Comparison of ENCODE assay signal across 1 cellular context in the genomic region with DNA sequence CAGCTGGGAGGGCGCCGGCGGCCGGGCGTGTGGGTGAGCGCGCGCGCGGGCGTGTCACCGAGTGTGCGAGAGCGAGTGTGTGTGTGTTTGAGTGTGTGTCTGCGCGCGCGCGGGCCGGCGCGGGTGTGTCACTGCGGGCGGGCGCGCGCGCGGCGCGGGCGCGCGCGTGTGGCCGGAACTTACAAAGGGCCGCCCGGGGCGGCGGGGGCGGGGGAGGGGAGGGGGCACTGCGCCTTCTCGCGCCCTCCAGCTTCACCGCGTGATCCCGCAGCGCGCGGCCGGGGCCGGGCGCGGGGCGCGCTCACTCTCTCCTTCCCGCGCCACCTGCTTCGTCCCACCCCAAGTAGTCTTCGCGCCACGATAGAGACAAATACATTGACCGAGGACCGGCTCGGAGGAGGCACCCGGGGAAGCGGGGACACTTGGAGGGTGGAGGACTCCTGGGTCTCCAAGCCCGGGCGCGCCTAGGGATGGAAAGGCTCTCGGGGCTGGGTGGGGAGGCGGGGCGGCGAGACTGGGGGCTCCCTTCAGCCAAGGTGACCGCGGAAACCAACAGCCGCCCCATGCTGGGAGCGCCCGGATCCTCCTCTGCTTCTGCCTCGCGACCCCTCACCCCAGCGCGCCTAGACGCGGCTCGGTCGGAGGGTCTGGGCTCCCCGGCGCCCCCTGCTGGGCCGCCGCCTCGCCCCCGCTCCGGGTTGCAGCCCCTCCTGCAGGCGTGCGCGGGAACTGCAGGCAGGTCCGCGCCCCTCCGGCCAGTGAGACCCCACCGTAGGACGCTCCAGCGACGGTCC.
A peak's percentile ranks its signal among the peaks of the same experiment; 100 is the strongest.
TF ChIP-seq lines count a peak whose summit lies in the region.

Gene SRCIN1 (minus strand): TSS at position 101 of the 794 bp plus-strand sequence. CDS start 247 bp downstream, outside the sequence.

TF ChIP-seq in HepG2, 621 proteins besides CTCF, POLR2A, EP300 and RAD21 (continued from another document and continues in another):
- TF ChIP-seq HNF4G (IDR thresholded peaks at IDR 0.05; ENCODE audit: borderline replicate concordance, low read depth, low read length): peak; percentile 57; the same call in 1 of the 2 replicates
- no peak for TF ChIP-seq HNF4G (CRISPR knock-in tag; IDR thresholded peaks at IDR 0.05; ENCODE audit: borderline replicate concordance, low read depth)
- TF ChIP-seq NFE2L2 (IDR thresholded peaks at IDR 0.05; ENCODE audit: low read length): no peak
- TF ChIP-seq ZNF761 (CRISPR knock-in tag; conservative IDR thresholded peaks at IDR 0.05): no peak
- peak; percentile 16; the same call in 1 of the 2 replicates for TF ChIP-seq GTF2F1 (IDR thresholded peaks at IDR 0.05; ENCODE audit: low read length)
- no peak for TF ChIP-seq ZNF720 (CRISPR knock-in tag; IDR thresholded peaks at IDR 0.05)
- TF ChIP-seq RBM22 (optimal IDR thresholded peaks at IDR 0.05; ENCODE audit: low read length): no peak
- no peak; the same call in none of the 2 replicates for TF ChIP-seq ZNF749 (CRISPR knock-in tag; IDR thresholded peaks at IDR 0.05; ENCODE audit: borderline replicate concordance)
- TF ChIP-seq SMAD3 (CRISPR knock-in tag; IDR thresholded peaks at IDR 0.05): peak; percentile 17; the same call in 1 of the 2 replicates
- no peak for TF ChIP-seq MTA3 (CRISPR knock-in tag; IDR thresholded peaks at IDR 0.05)
- peak; percentile 93 for TF ChIP-seq KDM2A (CRISPR knock-in tag; IDR thresholded peaks at IDR 0.05; ENCODE audit: borderline replicate concordance, low read depth)
- TF ChIP-seq ZNF543 (CRISPR knock-in tag; IDR thresholded peaks at IDR 0.05): peak; percentile 79; the same call in 1 of the 2 replicates
- peak; percentile 90 for TF ChIP-seq FOXC1 (CRISPR knock-in tag; IDR thresholded peaks at IDR 0.05; ENCODE audit: borderline replicate concordance)
- TF ChIP-seq, protein P1, sequence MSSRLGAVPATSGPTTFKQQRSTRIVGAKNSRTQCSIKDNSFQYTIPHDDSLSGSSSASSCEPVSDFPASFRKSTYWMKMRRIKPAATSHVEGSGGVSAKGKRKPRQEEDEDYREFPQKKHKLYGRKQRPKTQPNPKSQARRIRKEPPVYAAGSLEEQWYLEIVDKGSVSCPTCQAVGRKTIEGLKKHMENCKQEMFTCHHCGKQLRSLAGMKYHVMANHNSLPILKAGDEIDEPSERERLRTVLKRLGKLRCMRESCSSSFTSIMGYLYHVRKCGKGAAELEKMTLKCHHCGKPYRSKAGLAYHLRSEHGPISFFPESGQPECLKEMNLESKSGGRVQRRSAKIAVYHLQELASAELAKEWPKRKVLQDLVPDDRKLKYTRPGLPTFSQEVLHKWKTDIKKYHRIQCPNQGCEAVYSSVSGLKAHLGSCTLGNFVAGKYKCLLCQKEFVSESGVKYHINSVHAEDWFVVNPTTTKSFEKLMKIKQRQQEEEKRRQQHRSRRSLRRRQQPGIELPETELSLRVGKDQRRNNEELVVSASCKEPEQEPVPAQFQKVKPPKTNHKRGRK (CRISPR knock-in tag; IDR thresholded peaks at IDR 0.05): 0 out of 2 replicates have a peak, but pooled peaks have one; percentile 20
- TF ChIP-seq ADNP (CRISPR knock-in tag; IDR thresholded peaks at IDR 0.05): peak; percentile 100
- peak; percentile 74 for TF ChIP-seq SRSF4 (IDR thresholded peaks at IDR 0.05; ENCODE audit: low read depth, low read length, poor library complexity, severe bottlenecking)
- TF ChIP-seq, protein P2, sequence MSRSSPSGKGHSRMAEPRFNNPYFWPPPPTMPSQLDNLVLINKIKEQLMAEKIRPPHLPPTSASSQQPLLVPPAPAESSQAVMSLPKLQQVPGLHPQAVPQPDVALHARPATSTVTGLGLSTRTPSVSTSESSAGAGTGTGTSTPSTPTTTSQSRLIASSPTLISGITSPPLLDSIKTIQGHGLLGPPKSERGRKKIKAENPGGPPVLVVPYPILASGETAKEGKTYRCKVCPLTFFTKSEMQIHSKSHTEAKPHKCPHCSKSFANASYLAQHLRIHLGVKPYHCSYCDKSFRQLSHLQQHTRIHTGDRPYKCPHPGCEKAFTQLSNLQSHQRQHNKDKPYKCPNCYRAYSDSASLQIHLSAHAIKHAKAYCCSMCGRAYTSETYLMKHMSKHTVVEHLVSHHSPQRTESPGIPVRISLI (CRISPR knock-in tag; IDR thresholded peaks at IDR 0.05; ENCODE audit: borderline replicate concordance): peak; percentile 52; the same call in 1 of the 2 replicates
- no peak; the same call in 1 of the 2 replicates for TF ChIP-seq ZNF747 (CRISPR knock-in tag; IDR thresholded peaks at IDR 0.05; ENCODE audit: borderline replicate concordance)
- no peak for TF ChIP-seq ARNTL (CRISPR knock-in tag; IDR thresholded peaks at IDR 0.05)
- TF ChIP-seq, protein P3, sequence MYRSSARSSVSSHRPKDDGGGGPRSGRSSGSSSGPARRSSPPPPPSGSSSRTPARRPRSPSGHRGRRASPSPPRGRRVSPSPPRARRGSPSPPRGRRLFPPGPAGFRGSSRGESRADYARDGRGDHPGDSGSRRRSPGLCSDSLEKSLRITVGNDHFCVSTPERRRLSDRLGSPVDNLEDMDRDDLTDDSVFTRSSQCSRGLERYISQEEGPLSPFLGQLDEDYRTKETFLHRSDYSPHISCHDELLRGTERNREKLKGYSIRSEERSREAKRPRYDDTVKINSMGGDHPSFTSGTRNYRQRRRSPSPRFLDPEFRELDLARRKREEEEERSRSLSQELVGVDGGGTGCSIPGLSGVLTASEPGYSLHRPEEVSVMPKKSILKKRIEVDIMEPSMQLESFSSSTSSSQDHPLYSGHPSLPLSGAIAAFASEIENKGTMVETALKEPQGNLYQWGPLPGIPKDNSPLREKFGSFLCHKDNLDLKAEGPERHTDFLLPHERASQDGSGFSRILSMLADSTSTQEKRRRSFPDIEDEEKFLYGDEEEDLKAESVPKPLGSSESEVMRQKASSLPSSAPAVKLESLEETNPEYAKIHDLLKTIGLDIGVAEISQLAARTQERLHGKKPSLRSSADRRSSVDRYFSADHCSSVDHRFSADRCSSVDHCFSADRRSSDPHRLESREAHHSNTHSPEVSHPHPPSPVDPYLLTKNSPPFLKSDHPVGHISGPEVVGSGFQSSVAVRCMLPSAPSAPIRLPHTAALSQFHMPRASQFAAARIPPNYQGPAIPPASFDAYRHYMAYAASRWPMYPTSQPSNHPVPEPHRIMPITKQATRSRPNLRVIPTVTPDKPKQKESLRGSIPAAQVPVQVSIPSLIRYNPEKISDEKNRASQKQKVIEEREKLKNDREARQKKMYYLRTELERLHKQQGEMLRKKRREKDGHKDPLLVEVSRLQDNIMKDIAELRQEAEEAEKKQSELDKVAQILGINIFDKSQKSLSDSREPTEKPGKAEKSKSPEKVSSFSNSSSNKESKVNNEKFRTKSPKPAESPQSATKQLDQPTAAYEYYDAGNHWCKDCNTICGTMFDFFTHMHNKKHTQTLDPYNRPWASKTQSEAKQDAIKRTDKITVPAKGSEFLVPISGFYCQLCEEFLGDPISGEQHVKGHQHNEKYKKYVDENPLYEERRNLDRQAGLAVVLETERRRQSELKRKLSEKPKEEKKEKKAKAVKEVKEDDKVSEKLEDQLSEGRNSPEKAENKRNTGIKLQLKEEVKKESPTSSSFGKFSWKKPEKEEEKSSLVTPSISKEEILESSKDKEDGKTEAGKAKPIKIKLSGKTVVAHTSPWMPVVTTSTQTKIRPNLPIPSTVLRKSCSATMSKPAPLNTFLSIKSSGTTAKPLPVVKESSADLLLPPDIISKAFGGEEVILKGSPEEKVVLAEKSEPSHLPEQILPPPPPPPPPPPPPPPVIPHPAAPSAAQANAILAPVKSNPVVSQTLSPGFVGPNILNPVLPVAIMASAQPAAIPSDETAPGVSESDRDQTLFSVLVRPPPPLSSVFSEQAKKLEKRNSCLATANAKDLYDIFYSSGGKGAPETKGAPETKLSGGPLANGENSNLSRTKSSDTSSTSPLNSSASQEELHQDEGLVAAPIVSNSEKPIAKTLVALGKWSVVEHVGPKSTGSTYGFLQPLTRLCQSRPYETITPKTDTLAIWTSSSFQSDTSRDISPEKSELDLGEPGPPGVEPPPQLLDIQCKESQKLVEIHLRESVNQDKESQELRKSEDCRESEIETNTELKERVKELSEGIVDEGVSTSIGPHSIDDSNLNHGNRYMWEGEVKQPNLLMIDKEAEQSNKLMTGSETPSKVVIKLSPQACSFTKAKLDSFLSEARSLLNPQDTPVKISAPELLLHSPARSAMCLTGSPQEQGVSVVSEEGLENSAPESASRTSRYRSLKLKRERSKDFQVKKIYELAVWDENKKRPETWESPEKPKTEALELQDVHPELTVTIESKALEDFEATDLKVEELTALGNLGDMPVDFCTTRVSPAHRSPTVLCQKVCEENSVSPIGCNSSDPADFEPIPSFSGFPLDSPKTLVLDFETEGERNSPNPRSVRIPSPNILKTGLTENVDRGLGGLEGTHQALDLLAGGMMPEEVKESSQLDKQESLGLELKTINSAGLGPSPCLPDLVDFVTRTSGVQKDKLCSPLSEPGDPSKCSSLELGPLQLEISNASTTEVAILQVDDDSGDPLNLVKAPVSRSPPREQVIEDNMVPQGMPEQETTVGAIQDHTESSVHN (CRISPR knock-in tag; IDR thresholded peaks at IDR 0.05): no peak
- TF ChIP-seq MZF1 (CRISPR knock-in tag; IDR thresholded peaks at IDR 0.05; ENCODE audit: borderline replicate concordance): no peak
- no peak for TF ChIP-seq RFXANK (CRISPR knock-in tag; IDR thresholded peaks at IDR 0.05)
- TF ChIP-seq DPF2 (CRISPR knock-in tag; IDR thresholded peaks at IDR 0.05; ENCODE audit: borderline replicate concordance, low read depth): peak; percentile 13; the same call in 1 of the 2 replicates
- TF ChIP-seq MIXL1 (CRISPR knock-in tag; IDR thresholded peaks at IDR 0.05): 0 out of 2 replicates have a peak, but pooled peaks have one; percentile 9
- TF ChIP-seq ZBTB46 (CRISPR knock-in tag; IDR thresholded peaks at IDR 0.05; ENCODE audit: borderline replicate concordance): peak; percentile 71; the same call in 1 of the 2 replicates
- no peak for TF ChIP-seq TOE1 (CRISPR knock-in tag; IDR thresholded peaks at IDR 0.05)
- no peak for TF ChIP-seq PHB2 (IDR thresholded peaks at IDR 0.05; ENCODE audit: partially characterized antibody)
- TF ChIP-seq, protein P4, sequence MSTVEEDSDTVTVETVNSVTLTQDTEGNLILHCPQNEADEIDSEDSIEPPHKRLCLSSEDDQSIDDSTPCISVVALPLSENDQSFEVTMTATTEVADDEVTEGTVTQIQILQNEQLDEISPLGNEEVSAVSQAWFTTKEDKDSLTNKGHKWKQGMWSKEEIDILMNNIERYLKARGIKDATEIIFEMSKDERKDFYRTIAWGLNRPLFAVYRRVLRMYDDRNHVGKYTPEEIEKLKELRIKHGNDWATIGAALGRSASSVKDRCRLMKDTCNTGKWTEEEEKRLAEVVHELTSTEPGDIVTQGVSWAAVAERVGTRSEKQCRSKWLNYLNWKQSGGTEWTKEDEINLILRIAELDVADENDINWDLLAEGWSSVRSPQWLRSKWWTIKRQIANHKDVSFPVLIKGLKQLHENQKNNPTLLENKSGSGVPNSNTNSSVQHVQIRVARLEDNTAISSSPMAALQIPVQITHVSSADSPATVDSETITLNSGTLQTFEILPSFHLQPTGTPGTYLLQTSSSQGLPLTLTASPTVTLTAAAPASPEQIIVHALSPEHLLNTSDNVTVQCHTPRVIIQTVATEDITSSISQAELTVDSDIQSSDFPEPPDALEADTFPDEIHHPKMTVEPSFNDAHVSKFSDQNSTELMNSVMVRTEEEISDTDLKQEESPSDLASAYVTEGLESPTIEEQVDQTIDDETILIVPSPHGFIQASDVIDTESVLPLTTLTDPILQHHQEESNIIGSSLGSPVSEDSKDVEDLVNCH (CRISPR knock-in tag; IDR thresholded peaks at IDR 0.05): 0 out of 2 replicates have a peak, but pooled peaks have one; percentile 13
- TF ChIP-seq SP2 (CRISPR knock-in tag; IDR thresholded peaks at IDR 0.05): 0 out of 2 replicates have a peak, but pooled peaks have one; percentile 44
- peak; percentile 9; the same call in 1 of the 2 replicates for TF ChIP-seq ZNF740 (CRISPR knock-in tag; IDR thresholded peaks at IDR 0.05)
- TF ChIP-seq ZNF121 (CRISPR knock-in tag; IDR thresholded peaks at IDR 0.05): no peak; the same call in 1 of the 2 replicates
- no peak for TF ChIP-seq ZNF143 (CRISPR knock-in tag; IDR thresholded peaks at IDR 0.05)
- TF ChIP-seq AFF4 (CRISPR knock-in tag; IDR thresholded peaks at IDR 0.05): no peak
- TF ChIP-seq SIN3B (IDR thresholded peaks at IDR 0.05; ENCODE audit: low read length): no peak
- no peak for TF ChIP-seq CEBPB (IDR thresholded peaks at IDR 0.05; ENCODE audit: borderline replicate concordance, low read depth, low read length)
- no peak for TF ChIP-seq ZNF256 (CRISPR knock-in tag; conservative IDR thresholded peaks at IDR 0.05)
- no peak for TF ChIP-seq TRIM24 (CRISPR knock-in tag; IDR thresholded peaks at IDR 0.05)
